8 cellular contexts compared by ENCODE assay signal in the genomic region with DNA sequence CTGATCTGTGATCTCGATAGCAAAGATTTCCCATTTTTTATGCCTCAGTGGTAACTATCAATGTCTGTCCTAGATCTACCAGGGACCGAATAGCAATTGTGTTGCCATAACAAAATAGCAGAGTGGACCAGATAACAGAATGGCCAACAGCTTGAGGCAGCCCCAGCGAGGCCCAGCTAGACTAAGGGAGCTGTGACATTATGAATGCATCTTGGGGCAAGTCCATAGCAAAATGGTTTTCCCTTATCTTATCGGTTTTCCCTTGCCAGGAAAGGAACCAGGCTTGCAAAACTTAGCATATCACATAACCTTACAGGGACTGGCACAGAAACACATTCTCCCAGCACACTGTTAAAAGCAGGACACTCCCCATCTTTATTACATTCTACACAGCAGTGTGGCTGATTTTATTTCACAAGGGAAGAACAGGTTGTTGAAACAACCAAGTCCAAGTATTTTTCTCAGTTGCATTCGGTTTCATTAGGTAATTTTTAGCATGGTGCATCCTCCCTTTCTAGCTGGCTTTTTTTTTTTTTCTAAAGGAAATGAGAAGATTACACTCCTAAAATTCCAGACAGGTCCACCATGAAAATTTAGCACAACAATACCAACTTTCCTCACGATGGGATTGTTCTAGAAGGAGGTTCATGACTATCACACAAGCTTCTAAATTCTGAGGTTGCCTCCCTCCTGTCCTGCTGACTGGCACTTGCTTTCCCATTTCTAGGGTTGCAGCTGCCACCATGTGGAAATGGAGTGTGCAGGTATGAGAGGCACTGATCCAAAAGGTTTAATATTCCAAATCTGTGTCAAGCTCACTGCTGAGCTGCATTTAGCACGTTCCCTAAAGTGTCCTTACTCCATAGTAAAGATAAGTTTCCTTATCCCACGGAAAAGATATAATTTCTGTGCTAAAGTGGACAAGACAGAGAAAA.
DNase-seq lines count a peak whose midpoint lies in the region; ATAC-seq and TF ChIP-seq lines count a peak whose summit lies in the region.

No MANE protein-coding gene starts in this region.

- WGBS in thyroid gland, 2 donors, result 67 to 76% methylated on average over 8 of the region's 8 CpGs

- H3K4me2 ChIP-seq in BLaER1 (peak overlapping the region; percentile 58), OCI-LY3 (ENCODE audit: low read length) (peak overlapping the region; percentile 73)

- intact Hi-C loops in left ventricle myocardium superior (cut with micrococcal nuclease) (no loop called here), thyroid gland (cut with DNase I) (no loop called here)

- H3K4me1 Mint-ChIP-seq in activated naive CD8-positive, alpha-beta T cell treated with anti-CD3 and anti-CD28 coated beads, Interleukin-2, amount 50 U/mL, for 24 hours, result peaks cover 4% of the 10 kb centered on the region

- peak overlapping the region; percentile 70 for H3K27ac ChIP-seq in BLaER1
- H3K27ac ChIP-seq in OCI-LY3 (ENCODE audit: low read length), result peak overlapping the region; percentile 25; the same call in 1 of the 2 replicates
- no peak overlapping the region for H3K27ac ChIP-seq in thyroid gland

- peaks cover 18% of the 10 kb centered on the region for H3K4me1 ChIP-seq in BLaER1
- peaks cover 17% of the 10 kb centered on the region for H3K4me1 ChIP-seq in OCI-LY3 (ENCODE audit: low read length)
- H3K4me1 ChIP-seq in thyroid gland, result no peaks in the 10 kb centered on the region

- ATAC-seq in GM19455 (IDR thresholded peaks at IDR 0.05; ENCODE audit: unreplicated experiment) (peak; percentile 2), left ventricle myocardium superior (peak; percentile 58), GM18517 (IDR thresholded peaks at IDR 0.05; ENCODE audit: unreplicated experiment) (no peak)
- ATAC-seq in activated naive CD8-positive, alpha-beta T cell treated with anti-CD3 and anti-CD28 coated beads, Interleukin-2, amount 50 U/mL, for 24 hours, result no peak

- DNase-seq in left ventricle myocardium superior (no peak), thyroid gland (no peak), GF-D8 (lab: John Stamatoyannopoulos, UW) (no peak)
- DNase-seq in activated naive CD8-positive, alpha-beta T cell treated with anti-CD3 and anti-CD28 coated beads, Interleukin-2, amount 50 U/mL, for 24 hours, result no peak

- H3K4me3 Mint-ChIP-seq in activated naive CD8-positive, alpha-beta T cell treated with anti-CD3 and anti-CD28 coated beads, Interleukin-2, amount 50 U/mL, for 24 hours, result no peak overlapping the region

- H2AFZ ChIP-seq in OCI-LY3 (ENCODE audit: low read depth, low read length), result no peak overlapping the region

- no peak overlapping the region for H3K4me3 ChIP-seq in BLaER1
- H3K4me3 ChIP-seq in OCI-LY3 (ENCODE audit: low read length), result peak overlapping the region; percentile 55
- H3K4me3 ChIP-seq in thyroid gland (replicated peaks in 1 of 3), result no peak overlapping the region

- no peaks in the 10 kb centered on the region for H3K9me3 ChIP-seq in BLaER1
- no peaks in the 10 kb centered on the region for H3K9me3 ChIP-seq in OCI-LY3 (ENCODE audit: insufficient read depth, low read length)
- no peaks in the 10 kb centered on the region for H3K9me3 ChIP-seq in thyroid gland

- no peaks in the 10 kb centered on the region for H3K79me2 ChIP-seq in OCI-LY3 (ENCODE audit: low read length)

- H3K27ac Mint-ChIP-seq in activated naive CD8-positive, alpha-beta T cell treated with anti-CD3 and anti-CD28 coated beads, Interleukin-2, amount 50 U/mL, for 24 hours, result no peak overlapping the region

- H3K27me3 ChIP-seq in BLaER1, result no peaks in the 10 kb centered on the region
- H3K27me3 ChIP-seq in OCI-LY3 (ENCODE audit: low read depth, low read length), result no peaks in the 10 kb centered on the region
- no peaks in the 10 kb centered on the region for H3K27me3 ChIP-seq in thyroid gland

- TF ChIP-seq CTCF in OCI-LY3 (IDR thresholded peaks at IDR 0.05; ENCODE audit: low read depth, low read length) (peak; percentile 48), thyroid gland (IDR thresholded peaks at IDR 0.05) (peak in 1 of 6 experiments; percentile 10)

- TF ChIP-seq POLR2A in thyroid gland (IDR thresholded peaks at IDR 0.05), result no peak

- no peaks in the 10 kb centered on the region for H3K27me3 Mint-ChIP-seq in activated naive CD8-positive, alpha-beta T cell treated with anti-CD3 and anti-CD28 coated beads, Interleukin-2, amount 50 U/mL, for 24 hours

- H3K36me3 Mint-ChIP-seq in activated naive CD8-positive, alpha-beta T cell treated with anti-CD3 and anti-CD28 coated beads, Interleukin-2, amount 50 U/mL, for 24 hours (ENCODE audit: low read depth), result no peaks in the 10 kb centered on the region

- peak overlapping the region; percentile 21; the same call in 1 of the 2 replicates for H3K9ac ChIP-seq in BLaER1
- H3K9ac ChIP-seq in OCI-LY3 (ENCODE audit: low read length), result no peak overlapping the region

- no peaks in the 10 kb centered on the region for H3K36me3 ChIP-seq in BLaER1
- no peaks in the 10 kb centered on the region for H3K36me3 ChIP-seq in OCI-LY3 (replicated peaks; ENCODE audit: low read depth, low read length)
- H3K36me3 ChIP-seq in thyroid gland, result no peaks in the 10 kb centered on the region

- H3K9me3 Mint-ChIP-seq in activated naive CD8-positive, alpha-beta T cell treated with anti-CD3 and anti-CD28 coated beads, Interleukin-2, amount 50 U/mL, for 24 hours, result no peaks in the 10 kb centered on the region

- H4K20me1 ChIP-seq in BLaER1 (no peaks in the 10 kb centered on the region), OCI-LY3 (ENCODE audit: insufficient read depth, low read length) (no peaks in the 10 kb centered on the region)

Comparison
In these comparisons a context has a peak if more than half of its experiments do, and no peak if none do; other contexts are left out.
1. H3K27ac ChIP-seq: peak in BLaER1 (single experiment) and OCI-LY3 (single experiment); none in thyroid gland (0 of 3).
2. ATAC-seq: peak in GM19455 (single experiment) and left ventricle myocardium superior (single experiment); none in activated naive CD8-positive, alpha-beta T cell treated with anti-CD3 and anti-CD28 coated beads, Interleukin-2, amount 50 U/mL, for 24 hours (single experiment) and GM18517 (single experiment).